Comparison of ENCODE assay signal across 1 cellular context in genomic region chr2:218727502-218728165, GRCh38.
TF ChIP-seq lines count a peak whose summit lies in the region.

No MANE protein-coding gene starts in this region.

TF ChIP-seq in IMR-90, 13 proteins besides CTCF, POLR2A, EP300 and RAD21:
- no peak for TF ChIP-seq MAFK (IDR thresholded peaks at IDR 0.05; ENCODE audit: low read depth, low read length)
- TF ChIP-seq, protein P1, sequence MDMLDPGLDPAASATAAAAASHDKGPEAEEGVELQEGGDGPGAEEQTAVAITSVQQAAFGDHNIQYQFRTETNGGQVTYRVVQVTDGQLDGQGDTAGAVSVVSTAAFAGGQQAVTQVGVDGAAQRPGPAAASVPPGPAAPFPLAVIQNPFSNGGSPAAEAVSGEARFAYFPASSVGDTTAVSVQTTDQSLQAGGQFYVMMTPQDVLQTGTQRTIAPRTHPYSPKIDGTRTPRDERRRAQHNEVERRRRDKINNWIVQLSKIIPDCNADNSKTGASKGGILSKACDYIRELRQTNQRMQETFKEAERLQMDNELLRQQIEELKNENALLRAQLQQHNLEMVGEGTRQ (IDR thresholded peaks at IDR 0.05; ENCODE audit: low read depth, low read length), result no peak
- TF ChIP-seq SMC3 (IDR thresholded peaks at IDR 0.05; ENCODE audit: low read depth, low read length), result peak; percentile 84
